In the genomic region with DNA sequence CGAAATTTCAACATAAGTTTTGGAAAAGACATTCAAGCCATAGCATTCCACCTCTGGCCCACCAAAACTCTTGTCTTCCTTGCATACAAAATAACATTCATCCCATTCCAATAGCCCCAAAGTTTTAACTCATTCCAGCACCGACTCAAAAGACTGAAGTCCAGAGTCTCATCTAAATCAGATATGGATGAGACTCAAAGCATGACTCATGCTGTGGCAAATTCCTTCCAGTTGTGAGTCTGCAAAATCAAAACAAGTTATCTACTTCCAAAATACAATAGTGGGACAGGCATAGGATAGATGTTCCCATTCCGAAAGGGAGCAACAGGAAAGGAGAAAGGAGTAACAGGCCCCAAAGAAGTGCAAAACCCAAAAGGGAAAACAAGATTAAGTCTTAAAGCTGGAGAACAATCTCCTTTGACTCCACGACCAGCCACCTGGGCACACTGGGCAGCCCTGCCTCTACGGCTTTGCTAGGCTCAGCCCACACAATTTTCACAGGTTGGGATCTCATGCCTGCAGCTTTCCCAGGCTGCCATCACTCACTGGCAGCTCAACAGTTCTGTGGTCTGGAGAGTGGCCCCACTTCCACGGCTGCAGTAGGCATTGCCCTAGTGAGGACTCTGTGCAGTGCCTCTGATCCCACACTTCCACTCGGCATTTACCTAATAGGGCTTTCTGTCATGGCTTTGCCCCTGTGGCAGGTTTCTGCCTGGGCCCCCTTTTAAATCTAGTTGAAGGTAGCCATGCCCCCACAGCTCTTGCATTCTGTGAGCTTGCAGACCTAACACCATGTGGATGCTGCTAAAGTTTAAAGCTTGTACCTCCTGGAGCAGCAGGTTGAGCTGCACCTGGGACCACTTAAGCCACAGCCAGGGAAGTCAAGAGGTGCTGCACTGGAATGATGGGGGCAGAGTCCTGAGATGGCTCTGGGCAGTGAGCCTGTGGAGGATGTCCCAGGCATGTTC, we compare ENCODE assay signal across 14 cellular contexts. TPM values are rescaled to one million over a fixed set of nuclear protein-coding genes. Genes with fewer than 3 reads are reported as not detected.
DNase-seq lines count a peak whose midpoint lies in the region; ATAC-seq and TF ChIP-seq lines count a peak whose summit lies in the region.
"Had no signal": no experiment of that assay in that cellular context is flagged by ENCODE, and none has a peak within 500 bp of the region (broad histone marks: within the 10 kb centered on the region; RNA-seq: fewer than 3 reads in every experiment).

No MANE protein-coding gene starts in this region.

- no peaks in the 10 kb centered on the region for H3K4me1 Mint-ChIP-seq in activated CD8-positive, alpha-beta memory T cell treated with anti-CD3 and anti-CD28 coated beads, Interleukin-2, amount 10 ng/mL, durations not matched to agents 7 days and 5 days

- H3K36me3 Mint-ChIP-seq in activated CD8-positive, alpha-beta memory T cell treated with anti-CD3 and anti-CD28 coated beads, Interleukin-2, amount 10 ng/mL, durations not matched to agents 7 days and 5 days = peaks cover 5% of the 10 kb centered on the region

- peaks cover 6% of the 10 kb centered on the region for H3K9me3 Mint-ChIP-seq in activated CD8-positive, alpha-beta memory T cell treated with anti-CD3 and anti-CD28 coated beads, Interleukin-2, amount 10 ng/mL, durations not matched to agents 7 days and 5 days (ENCODE audit: low read depth)
- H3K9me3 Mint-ChIP-seq: immature natural killer cell had no signal

- no peak overlapping the region for H3K4me3 ChIP-seq in foreskin fibroblast (ENCODE audit: low read depth in 1 of 2, low read length in 2 of 2)
- H3K4me3 ChIP-seq: SK-N-MC had no signal

- no peak overlapping the region for H3K4me3 Mint-ChIP-seq in activated CD8-positive, alpha-beta memory T cell treated with anti-CD3 and anti-CD28 coated beads, Interleukin-2, amount 10 ng/mL, durations not matched to agents 7 days and 5 days
- H3K4me3 Mint-ChIP-seq: immature natural killer cell had no signal

- H3K27ac Mint-ChIP-seq in activated CD8-positive, alpha-beta memory T cell treated with anti-CD3 and anti-CD28 coated beads, Interleukin-2, amount 10 ng/mL, durations not matched to agents 7 days and 5 days = no peak overlapping the region

- ATAC-seq in activated CD8-positive, alpha-beta memory T cell treated with anti-CD3 and anti-CD28 coated beads, Interleukin-2, amount 10 ng/mL, durations not matched to agents 7 days and 5 days = no peak
- no peak for ATAC-seq in GM21367 (IDR thresholded peaks at IDR 0.05; ENCODE audit: unreplicated experiment)
- no peak for ATAC-seq in HG03354 (IDR thresholded peaks at IDR 0.05; ENCODE audit: poor library complexity, severe bottlenecking, unreplicated experiment)

- peak; percentile 8 to 12 for DNase-seq in activated T-cell treated with anti-CD3 and anti-CD28 coated beads, Interleukin-2, amount 50 U/mL, for 48 hours
- DNase-seq in activated T-cell treated with anti-CD3 and anti-CD28 coated beads, Interleukin-2, amount 50 U/mL, for 1 hour = no peak
- peak; percentile 23 for DNase-seq in activated CD8-positive, alpha-beta memory T cell treated with anti-CD3 and anti-CD28 coated beads, Interleukin-2, amount 10 ng/mL, durations not matched to agents 7 days and 5 days
- DNase-seq in foreskin fibroblast (peak; percentile 29 to 60), stromal cell of bone marrow (ENCODE audit: low read depth) (peak; percentile 21), NCI-H1436 (lab: John Stamatoyannopoulos, UW) (no peak)
- DNase-seq: immature natural killer cell, mesendoderm, occipital lobe, substantia nigra had no signal

- TF ChIP-seq CTCF in foreskin fibroblast (IDR thresholded peaks at IDR 0.05; ENCODE audit: low read depth, low read length) = no peak

- CTCF ChIA-PET in activated CD8-positive, alpha-beta memory T cell treated with anti-CD3 and anti-CD28 coated beads, Interleukin-2, amount 10 ng/mL, durations not matched to agents 7 days and 5 days (lab: Charles Lee) = interaction anchor here (1.1 to 2.0 kb wide), 2 partner anchors 19 to 31 kb away, joined by 3 to 4 read pairs; no protein-coding TSS in a partner anchor

- H3K27me3 Mint-ChIP-seq in activated CD8-positive, alpha-beta memory T cell treated with anti-CD3 and anti-CD28 coated beads, Interleukin-2, amount 10 ng/mL, durations not matched to agents 7 days and 5 days = peaks cover 57% of the 10 kb centered on the region

RNA-seq across cellular contexts. Expression of gene RUNX3, which starts 51.0 kb away (rescaled TPM):
- total RNA-seq in activated CD8-positive, alpha-beta memory T cell treated with anti-CD3 and anti-CD28 coated beads, Interleukin-2, amount 10 ng/mL, durations not matched to agents 7 days and 5 days = 100 to 1,000 TPM; 224 to 246 TPM
- total RNA-seq: dermis microvascular lymphatic vessel endothelial cell had no signal

Comparison
In these comparisons a context has a peak if more than half of its experiments do, and no peak if none do; other contexts are left out.
1. DNase-seq: peak in activated T-cell treated with anti-CD3 and anti-CD28 coated beads, Interleukin-2, amount 50 U/mL, for 48 hours (2 of 2), activated CD8-positive, alpha-beta memory T cell treated with anti-CD3 and anti-CD28 coated beads, Interleukin-2, amount 10 ng/mL, durations not matched to agents 7 days and 5 days (single experiment), foreskin fibroblast (2 of 2) and stromal cell of bone marrow (single experiment); none in activated T-cell treated with anti-CD3 and anti-CD28 coated beads, Interleukin-2, amount 50 U/mL, for 1 hour (single experiment) and NCI-H1436 (single experiment).